1 cellular context compared by ENCODE assay signal in the genomic region with DNA sequence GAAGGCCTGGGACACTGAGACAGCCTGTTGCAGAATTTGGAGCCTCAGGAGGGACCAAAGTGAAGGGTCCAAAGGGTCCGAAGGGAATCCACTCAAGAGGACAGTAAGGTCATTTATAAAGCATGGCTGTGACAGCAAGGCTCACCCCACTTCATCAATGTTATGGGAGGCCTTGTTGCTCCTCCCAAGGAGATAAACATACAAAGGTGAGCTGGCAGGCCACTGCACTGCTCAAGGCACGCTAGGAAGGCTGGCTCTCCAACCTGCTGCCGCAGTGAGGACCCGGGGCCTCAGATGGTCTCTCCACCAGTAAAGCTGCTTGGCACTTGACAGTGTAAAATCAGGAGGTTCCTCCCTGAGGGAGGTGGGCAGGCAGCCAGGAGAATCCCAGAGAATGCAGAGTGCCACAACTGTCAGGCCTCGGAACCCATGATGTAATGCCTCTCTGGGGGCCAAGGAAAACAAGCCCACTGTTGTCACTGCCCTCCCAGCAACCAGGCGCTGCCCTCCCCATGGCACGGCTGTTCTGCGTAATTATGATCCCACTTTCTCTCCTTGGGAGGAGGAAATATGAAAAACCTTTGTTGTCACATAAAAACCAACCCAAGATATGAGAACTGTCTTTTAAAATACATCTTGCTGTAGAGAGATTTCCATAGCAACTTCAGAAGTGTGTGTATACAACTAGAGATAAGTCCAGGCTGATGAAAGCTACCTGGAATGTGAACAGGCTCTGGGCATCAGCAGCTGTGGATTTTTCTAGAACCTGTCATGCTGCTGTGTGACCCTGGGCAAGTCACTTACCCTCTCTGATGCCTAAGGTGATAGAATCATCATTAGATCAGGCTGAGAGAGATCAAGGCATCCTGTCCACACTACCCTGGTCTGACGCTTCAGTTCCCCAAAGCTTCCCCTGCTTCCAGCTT.
TF ChIP-seq lines count a peak whose summit lies in the region.

No MANE protein-coding gene starts in this region.

TF ChIP-seq in HEK293, 187 proteins besides CTCF, POLR2A, EP300 and RAD21 (continued from another document):
- TF ChIP-seq, protein P1, sequence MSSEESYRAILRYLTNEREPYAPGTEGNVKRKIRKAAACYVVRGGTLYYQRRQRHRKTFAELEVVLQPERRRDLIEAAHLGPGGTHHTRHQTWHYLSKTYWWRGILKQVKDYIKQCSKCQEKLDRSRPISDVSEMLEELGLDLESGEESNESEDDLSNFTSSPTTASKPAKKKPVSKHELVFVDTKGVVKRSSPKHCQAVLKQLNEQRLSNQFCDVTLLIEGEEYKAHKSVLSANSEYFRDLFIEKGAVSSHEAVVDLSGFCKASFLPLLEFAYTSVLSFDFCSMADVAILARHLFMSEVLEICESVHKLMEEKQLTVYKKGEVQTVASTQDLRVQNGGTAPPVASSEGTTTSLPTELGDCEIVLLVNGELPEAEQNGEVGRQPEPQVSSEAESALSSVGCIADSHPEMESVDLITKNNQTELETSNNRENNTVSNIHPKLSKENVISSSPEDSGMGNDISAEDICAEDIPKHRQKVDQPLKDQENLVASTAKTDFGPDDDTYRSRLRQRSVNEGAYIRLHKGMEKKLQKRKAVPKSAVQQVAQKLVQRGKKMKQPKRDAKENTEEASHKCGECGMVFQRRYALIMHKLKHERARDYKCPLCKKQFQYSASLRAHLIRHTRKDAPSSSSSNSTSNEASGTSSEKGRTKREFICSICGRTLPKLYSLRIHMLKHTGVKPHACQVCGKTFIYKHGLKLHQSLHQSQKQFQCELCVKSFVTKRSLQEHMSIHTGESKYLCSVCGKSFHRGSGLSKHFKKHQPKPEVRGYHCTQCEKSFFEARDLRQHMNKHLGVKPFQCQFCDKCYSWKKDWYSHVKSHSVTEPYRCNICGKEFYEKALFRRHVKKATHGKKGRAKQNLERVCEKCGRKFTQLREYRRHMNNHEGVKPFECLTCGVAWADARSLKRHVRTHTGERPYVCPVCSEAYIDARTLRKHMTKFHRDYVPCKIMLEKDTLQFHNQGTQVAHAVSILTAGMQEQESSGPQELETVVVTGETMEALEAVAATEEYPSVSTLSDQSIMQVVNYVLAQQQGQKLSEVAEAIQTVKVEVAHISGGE (tag by site-specific recombination; conservative IDR thresholded peaks at IDR 0.05; ENCODE audit: low read depth), result no peak
- TF ChIP-seq, protein P2, sequence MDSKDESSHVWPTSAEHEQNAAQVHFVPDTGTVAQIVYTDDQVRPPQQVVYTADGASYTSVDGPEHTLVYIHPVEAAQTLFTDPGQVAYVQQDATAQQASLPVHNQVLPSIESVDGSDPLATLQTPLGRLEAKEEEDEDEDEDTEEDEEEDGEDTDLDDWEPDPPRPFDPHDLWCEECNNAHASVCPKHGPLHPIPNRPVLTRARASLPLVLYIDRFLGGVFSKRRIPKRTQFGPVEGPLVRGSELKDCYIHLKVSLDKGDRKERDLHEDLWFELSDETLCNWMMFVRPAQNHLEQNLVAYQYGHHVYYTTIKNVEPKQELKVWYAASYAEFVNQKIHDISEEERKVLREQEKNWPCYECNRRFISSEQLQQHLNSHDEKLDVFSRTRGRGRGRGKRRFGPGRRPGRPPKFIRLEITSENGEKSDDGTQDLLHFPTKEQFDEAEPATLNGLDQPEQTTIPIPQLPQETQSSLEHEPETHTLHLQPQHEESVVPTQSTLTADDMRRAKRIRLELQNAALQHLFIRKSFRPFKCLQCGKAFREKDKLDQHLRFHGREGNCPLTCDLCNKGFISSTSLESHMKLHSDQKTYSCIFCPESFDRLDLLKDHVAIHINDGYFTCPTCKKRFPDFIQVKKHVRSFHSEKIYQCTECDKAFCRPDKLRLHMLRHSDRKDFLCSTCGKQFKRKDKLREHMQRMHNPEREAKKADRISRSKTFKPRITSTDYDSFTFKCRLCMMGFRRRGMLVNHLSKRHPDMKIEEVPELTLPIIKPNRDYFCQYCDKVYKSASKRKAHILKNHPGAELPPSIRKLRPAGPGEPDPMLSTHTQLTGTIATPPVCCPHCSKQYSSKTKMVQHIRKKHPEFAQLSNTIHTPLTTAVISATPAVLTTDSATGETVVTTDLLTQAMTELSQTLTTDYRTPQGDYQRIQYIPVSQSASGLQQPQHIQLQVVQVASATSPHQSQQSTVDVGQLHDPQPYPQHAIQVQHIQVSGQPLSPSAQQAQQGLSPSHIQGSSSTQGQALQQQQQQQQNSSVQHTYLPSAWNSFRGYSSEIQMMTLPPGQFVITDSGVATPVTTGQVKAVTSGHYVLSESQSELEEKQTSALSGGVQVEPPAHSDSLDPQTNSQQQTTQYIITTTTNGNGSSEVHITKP (tag by site-specific recombination; IDR thresholded peaks at IDR 0.05), result peak; percentile 93
- no peak for TF ChIP-seq ZNF121 (tag by site-specific recombination; IDR thresholded peaks at IDR 0.05)
- TF ChIP-seq ZBTB1 (tag by site-specific recombination; IDR thresholded peaks at IDR 0.05), result no peak
- TF ChIP-seq ZNF302 (tag by site-specific recombination; IDR thresholded peaks at IDR 0.05; ENCODE audit: low read depth), result no peak
- no peak for TF ChIP-seq SETDB1 (IDR thresholded peaks at IDR 0.05; ENCODE audit: insufficient read length, low read length)
- no peak for TF ChIP-seq BCL11B (tag by site-specific recombination; IDR thresholded peaks at IDR 0.05; ENCODE audit: low read depth)
- peak; percentile 31 for TF ChIP-seq SP2 (tag by site-specific recombination; IDR thresholded peaks at IDR 0.05)
- TF ChIP-seq ZNF223 (tag by site-specific recombination; IDR thresholded peaks at IDR 0.05), result no peak
- no peak for TF ChIP-seq ZNF311 (tag by site-specific recombination; IDR thresholded peaks at IDR 0.05; ENCODE audit: borderline replicate concordance)
- no peak for TF ChIP-seq ZNF157 (tag by site-specific recombination; IDR thresholded peaks at IDR 0.05)
- no peak; the same call in 1 of the 2 replicates for TF ChIP-seq INSM2 (tag by site-specific recombination; IDR thresholded peaks at IDR 0.05)
- TF ChIP-seq ZNF558 (tag by site-specific recombination; IDR thresholded peaks at IDR 0.05), result no peak
- TF ChIP-seq, protein P3, sequence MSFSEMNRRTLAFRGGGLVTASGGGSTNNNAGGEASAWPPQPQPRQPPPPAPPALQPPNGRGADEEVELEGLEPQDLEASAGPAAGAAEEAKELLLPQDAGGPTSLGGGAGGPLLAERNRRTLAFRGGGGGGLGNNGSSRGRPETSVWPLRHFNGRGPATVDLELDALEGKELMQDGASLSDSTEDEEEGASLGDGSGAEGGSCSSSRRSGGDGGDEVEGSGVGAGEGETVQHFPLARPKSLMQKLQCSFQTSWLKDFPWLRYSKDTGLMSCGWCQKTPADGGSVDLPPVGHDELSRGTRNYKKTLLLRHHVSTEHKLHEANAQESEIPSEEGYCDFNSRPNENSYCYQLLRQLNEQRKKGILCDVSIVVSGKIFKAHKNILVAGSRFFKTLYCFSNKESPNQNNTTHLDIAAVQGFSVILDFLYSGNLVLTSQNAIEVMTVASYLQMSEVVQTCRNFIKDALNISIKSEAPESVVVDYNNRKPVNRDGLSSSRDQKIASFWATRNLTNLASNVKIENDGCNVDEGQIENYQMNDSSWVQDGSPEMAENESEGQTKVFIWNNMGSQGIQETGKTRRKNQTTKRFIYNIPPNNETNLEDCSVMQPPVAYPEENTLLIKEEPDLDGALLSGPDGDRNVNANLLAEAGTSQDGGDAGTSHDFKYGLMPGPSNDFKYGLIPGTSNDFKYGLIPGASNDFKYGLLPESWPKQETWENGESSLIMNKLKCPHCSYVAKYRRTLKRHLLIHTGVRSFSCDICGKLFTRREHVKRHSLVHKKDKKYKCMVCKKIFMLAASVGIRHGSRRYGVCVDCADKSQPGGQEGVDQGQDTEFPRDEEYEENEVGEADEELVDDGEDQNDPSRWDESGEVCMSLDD (tag by site-specific recombination; IDR thresholded peaks at IDR 0.05), result no peak
- no peak for TF ChIP-seq ZNF654 (tag by site-specific recombination; IDR thresholded peaks at IDR 0.05; ENCODE audit: low read depth)
- no peak for TF ChIP-seq ZNF248 (tag by site-specific recombination; IDR thresholded peaks at IDR 0.05)
- no peak for TF ChIP-seq ZSCAN23 (tag by site-specific recombination; IDR thresholded peaks at IDR 0.05)
- TF ChIP-seq KLF10 (tag by site-specific recombination; IDR thresholded peaks at IDR 0.05), result no peak; the same call in 1 of the 2 replicates
- no peak for TF ChIP-seq MEIS1 (CRISPR knock-in tag; IDR thresholded peaks at IDR 0.05; ENCODE audit: borderline replicate concordance)
- no peak for TF ChIP-seq ZNF132 (tag by site-specific recombination; IDR thresholded peaks at IDR 0.05; ENCODE audit: borderline replicate concordance)
TF ChIP-seq in HEK293: peak in this region for 45.
